13 cellular contexts compared by ENCODE assay signal in genomic region chr12:6569786-6570185, GRCh38. TPM values are rescaled to one million over a fixed set of nuclear protein-coding genes. Genes with fewer than 3 reads are reported as not detected.
DNase-seq lines count a peak whose midpoint lies in the region; ATAC-seq, FAIRE-seq and TF ChIP-seq lines count a peak whose summit lies in the region.
"Had no signal": no experiment of that assay in that cellular context is flagged by ENCODE, and none has a peak within 500 bp of the region (broad histone marks: within the 10 kb centered on the region; RNA-seq: fewer than 3 reads in every experiment).

No MANE protein-coding gene starts in this region.

- no peaks in the 10 kb centered on the region for H3K27me3 Mint-ChIP-seq in activated CD4-positive, alpha-beta T cell treated with anti-CD3 and anti-CD28 coated beads, Interleukin-2, amount 10 ng/mL, durations not matched to agents 24 days and 14 days
- no peaks in the 10 kb centered on the region for H3K27me3 Mint-ChIP-seq in osteocyte (ENCODE audit: unreplicated experiment)

- H3K23ac ChIP-seq in IMR-90 (ENCODE audit: low read depth, low read length), result no peak overlapping the region

- H4K5ac ChIP-seq in IMR-90 (ENCODE audit: low read depth, low read length), result no peak overlapping the region

- no peak overlapping the region for H3K56ac ChIP-seq in IMR-90 (ENCODE audit: extremely low read depth, insufficient read depth, low read length)

- dilution Hi-C loops in IMR-90 (cut with HindIII; ENCODE audit: low sequenced_read_pairs, unreplicated experiment), result no loop called here

- no peak for TF ChIP-seq POLR2A in IMR-90 (IDR thresholded peaks at IDR 0.05; ENCODE audit: low read depth, low read length)
- TF ChIP-seq POLR2A in K562 (conservative IDR thresholded peaks at IDR 0.05), result no peak
- TF ChIP-seq POLR2A in adrenal gland (IDR thresholded peaks at IDR 0.05), result no peak

- peaks cover 33% of the 10 kb centered on the region for H3K79me2 ChIP-seq in K562 (ENCODE audit: control insufficient read depth, insufficient read depth, low read length)

- ATAC-seq in IMR-90 (ENCODE audit: low read depth), result no peak
- ATAC-seq in K562, result no peak
- no peak for ATAC-seq in GM18868 (IDR thresholded peaks at IDR 0.05; ENCODE audit: unreplicated experiment)
- ATAC-seq: activated CD4-positive, CD25-positive, alpha-beta regulatory T cell treated with anti-CD3 and anti-CD28 coated beads, Interleukin-2, amount 50 U/mL, for 24 hours had no signal

- FAIRE-seq in K562 (lab: Jason Lieb, UNC), result no peak

- TF ChIP-seq CTCF in IMR-90 (conservative IDR thresholded peaks at IDR 0.05; ENCODE audit: low read depth, low read length), result no peak
- no peak for TF ChIP-seq CTCF in K562 (IDR thresholded peaks at IDR 0.05 in 2 of 3, conservative IDR thresholded peaks at IDR 0.05 in 1 of 3; ENCODE audit: insufficient read depth in 2 of 3, low read depth in 1 of 3, low read length in 3 of 3)
- no peak for TF ChIP-seq CTCF in osteocyte (IDR thresholded peaks at IDR 0.05)
- TF ChIP-seq CTCF in adrenal gland (IDR thresholded peaks at IDR 0.05), result no peak

- no peak overlapping the region for H3K4me3 ChIP-seq in IMR-90 (ENCODE audit: insufficient read depth, low read depth, low read length)
- H3K4me3 ChIP-seq in K562, result no peak overlapping the region
- no peak overlapping the region for H3K4me3 ChIP-seq in adrenal gland
- H3K4me3 ChIP-seq: coronary artery, esophagus muscularis mucosa, thoracic aorta had no signal

- no peak overlapping the region for H2AFZ ChIP-seq in IMR-90 (replicated peaks; ENCODE audit: low read length, poor library complexity)
- no peak overlapping the region for H2AFZ ChIP-seq in K562 (ENCODE audit: low read depth, low read length)

- H3K4me2 ChIP-seq in IMR-90 (ENCODE audit: low read depth, low read length) (no peak overlapping the region), K562 (ENCODE audit: insufficient read depth, low read length) (no peak overlapping the region)

- no peak for TF ChIP-seq EP300 in K562 (IDR thresholded peaks at IDR 0.05; ENCODE audit: low read length)

- H3K79me1 ChIP-seq in IMR-90 (ENCODE audit: low read depth in 1 of 2, low read length in 2 of 2), result peaks cover 22 to 55% of the 10 kb centered on the region in 2 experiments

- H3K18ac ChIP-seq in IMR-90 (ENCODE audit: low read depth, low read length), result no peak overlapping the region

- H3K9ac ChIP-seq in IMR-90 (ENCODE audit: low read depth, low read length) (no peak overlapping the region), K562 (ENCODE audit: insufficient read depth in 1 of 2, low read depth in 2 of 2, low read length in 2 of 2) (no peak overlapping the region)

- H3K4me1 ChIP-seq in IMR-90 (ENCODE audit: control insufficient read depth, insufficient read depth, low read length), result no peaks in the 10 kb centered on the region
- peaks cover 0 to 17% of the 10 kb centered on the region in 2 experiments; a peak in 3 of 5 replicates for H3K4me1 ChIP-seq in K562 (replicated peaks in 1 of 2; ENCODE audit: control insufficient read depth in 2 of 2, insufficient read depth in 2 of 2, low read length in 2 of 2)
- peaks cover 7 to 14% of the 10 kb centered on the region in 2 donors for H3K4me1 ChIP-seq in adrenal gland (replicated peaks in 1 of 2)

- H3K27me3 ChIP-seq in IMR-90 (ENCODE audit: control insufficient read depth, insufficient read depth, low read length), result no peaks in the 10 kb centered on the region
- no peaks in the 10 kb centered on the region for H3K27me3 ChIP-seq in K562 (ENCODE audit: control insufficient read depth in 2 of 2, insufficient read depth in 2 of 2, low read length in 2 of 2)
- H3K27me3 ChIP-seq in adrenal gland, result no peaks in the 10 kb centered on the region
- H3K27me3 ChIP-seq: esophagus muscularis mucosa had no signal

- H3K4ac ChIP-seq in IMR-90 (ENCODE audit: low read depth, low read length), result no peak overlapping the region

- intact Hi-C loops in activated CD4-positive, alpha-beta T cell treated with anti-CD3 and anti-CD28 coated beads, Interleukin-2, amount 10 ng/mL, durations not matched to agents 24 days and 14 days (cut with micrococcal nuclease), result loop anchor here (2.0 to 5.0 kb wide), 5 partner anchors 35 to 283 kb away; partner anchors contain the start of genes CDCA3, CHD4, GAPDH and ING4
- intact Hi-C loops in IMR-90 (cut with micrococcal nuclease), result no loop called here
- intact Hi-C loops in K562 (cut with micrococcal nuclease), result no loop called here
- intact Hi-C loops in adrenal gland (cut with DNase I), result loop anchor here in 1 of 2 donors (5.0 kb wide), 1 partner anchor 33 kb away; no protein-coding TSS in a partner anchor

- no peaks in the 10 kb centered on the region for H3K9me3 ChIP-seq in IMR-90 (ENCODE audit: control insufficient read depth, insufficient read depth, low read length)
- no peaks in the 10 kb centered on the region for H3K9me3 ChIP-seq in K562 (replicated peaks; ENCODE audit: control insufficient read depth, insufficient read depth, low read depth, low read length)
- no peaks in the 10 kb centered on the region for H3K9me3 ChIP-seq in adrenal gland (replicated peaks in 1 of 3)
- H3K9me3 ChIP-seq: esophagus muscularis mucosa, thoracic aorta had no signal

- in situ Hi-C loops in IMR-90 (cut with MboI; ENCODE audit: low sequenced_read_pairs) (loop anchor here (10.0 kb wide), 1 partner anchor 115 kb away; the partner anchor contains the start of gene ZNF384), K562 (cut with MboI) (no loop called here)

- no peak overlapping the region for H2AK5ac ChIP-seq in IMR-90 (ENCODE audit: low read depth, low read length)

- H3K4me3 Mint-ChIP-seq in activated CD4-positive, alpha-beta T cell treated with anti-CD3 and anti-CD28 coated beads, Interleukin-2, amount 10 ng/mL, durations not matched to agents 24 days and 14 days, result peak overlapping the region; percentile 98
- peak overlapping the region; percentile 35 for H3K4me3 Mint-ChIP-seq in osteocyte (ENCODE audit: unreplicated experiment)

- no peak overlapping the region for H3K27ac Mint-ChIP-seq in activated CD4-positive, alpha-beta T cell treated with anti-CD3 and anti-CD28 coated beads, Interleukin-2, amount 10 ng/mL, durations not matched to agents 24 days and 14 days
- peak overlapping the region; percentile 96 for H3K27ac Mint-ChIP-seq in osteocyte (ENCODE audit: unreplicated experiment)

- 93% methylated on average over 4 of the region's 7 CpGs; no CpG with 5 or more reads in 1 of the 2 experiments for WGBS in IMR-90 (ENCODE audit: extremely low coverage in 2 of 2, insufficient read length in 1 of 2), 2 experiments
- WGBS in K562 (ENCODE audit: insufficient coverage, low coverage, missing lambda C conversion rate), result 95% methylated on average over 7 of the region's 7 CpGs
- 61 to 75% (median 67%) methylated on average over 7 of the region's 7 CpGs for WGBS in adrenal gland, 4 donors

- peaks cover 73% of the 10 kb centered on the region for H3K36me3 Mint-ChIP-seq in activated CD4-positive, alpha-beta T cell treated with anti-CD3 and anti-CD28 coated beads, Interleukin-2, amount 10 ng/mL, durations not matched to agents 24 days and 14 days (ENCODE audit: low read depth)
- peaks cover 48% of the 10 kb centered on the region for H3K36me3 Mint-ChIP-seq in osteocyte (ENCODE audit: unreplicated experiment)

- CTCF ChIA-PET in IMR-90 (lab: Yijun Ruan, JAX), result interaction anchor here (1.4 kb wide), 1 partner anchor 21 kb away, joined by 4 read pairs; no protein-coding TSS in a partner anchor
- CTCF ChIA-PET in K562 (lab: Yijun Ruan, JAX; ENCODE audit: low intra/inter-chr PET ratio), result no interaction called here

- H4K20me1 ChIP-seq in IMR-90 (ENCODE audit: insufficient read depth, low read length), result peaks cover 5% of the 10 kb centered on the region
- no peaks in the 10 kb centered on the region for H4K20me1 ChIP-seq in K562 (replicated peaks; ENCODE audit: control insufficient read depth, insufficient read depth, low read length)

- no peak overlapping the region for H2BK15ac ChIP-seq in IMR-90 (ENCODE audit: low read depth, low read length)

- POLR2A ChIA-PET in IMR-90 (lab: Charles Lee; ENCODE audit: unreplicated experiment), result no interaction called here
- POLR2A ChIA-PET in K562 (lab: Yijun Ruan, JAX), result interaction anchor here (0.6 to 1.5 kb wide), 3 partner anchors 18 to 25 kb away, joined by 3 to 4 read pairs (median 3); no protein-coding TSS in a partner anchor

- no peak for DNase-seq in activated CD4-positive, alpha-beta T cell treated with anti-CD3 and anti-CD28 coated beads, Interleukin-2, amount 10 ng/mL, durations not matched to agents 24 days and 14 days
- DNase-seq in activated CD4-positive, alpha-beta T cell treated with anti-CD3 and anti-CD28 coated beads, Interleukin-2, amount 50 U/mL, for 48 hours, result no peak
- DNase-seq in IMR-90 (no peak), K562 (ENCODE audit: extremely low read depth in 1 of 4, low spot score in 3 of 4) (no peak), osteocyte (ENCODE audit: extremely low spot score, unreplicated experiment) (no peak), cerebellar nuclear complex (lab: John Stamatoyannopoulos, UW) (no peak), adrenal gland (no peak)
- DNase-seq: NCI-H226 had no signal

- H3K36me3 ChIP-seq in IMR-90 (ENCODE audit: control insufficient read depth, insufficient read depth, low read length) (peaks cover 44% of the 10 kb centered on the region), K562 (ENCODE audit: control insufficient read depth, insufficient read depth, low read length) (peaks cover 76% of the 10 kb centered on the region), adrenal gland (replicated peaks in 1 of 2) (peaks cover 0 to 76% of the 10 kb centered on the region in 2 donors)

- H2BK5ac ChIP-seq in IMR-90 (ENCODE audit: low read depth, low read length, poor library complexity, severe bottlenecking), result no peak overlapping the region

- peaks cover 30% of the 10 kb centered on the region for H3K4me1 Mint-ChIP-seq in activated CD4-positive, alpha-beta T cell treated with anti-CD3 and anti-CD28 coated beads, Interleukin-2, amount 10 ng/mL, durations not matched to agents 24 days and 14 days
- H3K4me1 Mint-ChIP-seq in osteocyte (ENCODE audit: unreplicated experiment), result peaks cover 22% of the 10 kb centered on the region

- H2BK20ac ChIP-seq in IMR-90 (ENCODE audit: low read depth, low read length), result no peak overlapping the region

- H3K14ac ChIP-seq in IMR-90 (replicated peaks; ENCODE audit: low read depth, low read length), result no peak overlapping the region

- H4K8ac ChIP-seq in IMR-90 (ENCODE audit: low read depth in 2 of 2, low read length in 2 of 2), result no peak overlapping the region

- peak overlapping the region; percentile 63 for H2AK9ac ChIP-seq in IMR-90 (replicated peaks; ENCODE audit: low read depth, low read length, poor library complexity)

- H4K91ac ChIP-seq in IMR-90 (ENCODE audit: insufficient read depth, low read depth, low read length), result no peak overlapping the region

- no peaks in the 10 kb centered on the region for H3K9me3 Mint-ChIP-seq in activated CD4-positive, alpha-beta T cell treated with anti-CD3 and anti-CD28 coated beads, Interleukin-2, amount 10 ng/mL, durations not matched to agents 24 days and 14 days
- no peaks in the 10 kb centered on the region for H3K9me3 Mint-ChIP-seq in osteocyte (ENCODE audit: unreplicated experiment)

- BruUV-seq in IMR-90 (replicated peaks; lab: Mats Ljungman, UMichigan) (no TSS peak), K562 (replicated peaks; lab: Mats Ljungman, UMichigan) (no TSS peak)

- H3K9me1 ChIP-seq in IMR-90 (ENCODE audit: insufficient read depth, low read length) (peaks cover 4% of the 10 kb centered on the region; the same call in 1 of the 2 replicates), K562 (ENCODE audit: control insufficient read depth, insufficient read depth, low read length) (no peaks in the 10 kb centered on the region)

- H3K27ac ChIP-seq in IMR-90 (ENCODE audit: insufficient read depth, low read length) (no peak overlapping the region), K562 (ENCODE audit: extremely low read depth, low read depth, low read length) (no peak overlapping the region), adrenal gland (no peak overlapping the region)
- H3K27ac ChIP-seq: coronary artery, thoracic aorta had no signal

- TF ChIP-seq RAD21 in IMR-90 (IDR thresholded peaks at IDR 0.05; ENCODE audit: low read length) (no peak), K562 (CRISPR knock-in tag; conservative IDR thresholded peaks at IDR 0.05 in 1 of 2, IDR thresholded peaks at IDR 0.05 in 1 of 2) (no peak)

- H2BK120ac ChIP-seq in IMR-90 (ENCODE audit: low read depth, low read length), result no peak overlapping the region

RNA-seq across cellular contexts. Expression of gene NOP2, which starts 1.7 kb away (rescaled TPM):
- 192 and 193 TPM in 2 replicates for total RNA-seq in activated CD4-positive, alpha-beta T cell treated with anti-CD3 and anti-CD28 coated beads, Interleukin-2, amount 10 ng/mL, durations not matched to agents 24 days and 14 days
- 32.5 and 35.8 TPM in 2 replicates for total RNA-seq in IMR-90 (2012; rRNA removed)
- 49.9 and 51.7 TPM in 2 replicates for polyA plus RNA-seq in IMR-90 (2012; rRNA removed)
- polyA plus RNA-seq in IMR-90 (2012; cell fraction: cytosol; rRNA removed), result 11.8 and 18.6 TPM in 2 replicates
- 170 and 206 TPM in 2 replicates for polyA plus RNA-seq in IMR-90 (2012; cell fraction: nucleus; rRNA removed; ENCODE audit: low replicate concordance)
- 199 and 304 TPM in 2 replicates for total RNA-seq in K562 (2011; cell fraction: chromatin; rRNA removed; ENCODE audit: low replicate concordance)
- total RNA-seq in K562 (2011; cell fraction: nucleolus; rRNA removed), result 156 and 172 TPM in 2 replicates
- total RNA-seq in K562 (2011; cell fraction: nucleoplasm; rRNA removed), result 135 and 147 TPM in 2 replicates
- 55.4 and 70.8 TPM in 2 replicates for total RNA-seq in K562 (2014; rRNA removed)
- total RNA-seq in K562 (2014; rRNA removed; fragmentation: Illumina TruSeq; extraction: Trizol), result 53.2 and 54.4 TPM in 2 replicates
- total RNA-seq in K562 (2015; rRNA removed; fragmentation: Illumina TruSeq; extraction: Trizol), result 60.6 and 61.9 TPM in 2 replicates
- 77.2 and 77.6 TPM in 2 replicates for total RNA-seq in K562 (2021)
- 74.7 and 93.6 TPM in 2 replicates for polyA plus RNA-seq in K562 (2011; rRNA removed)
- 29.0 and 33.7 TPM in 2 replicates for polyA plus RNA-seq in K562 (2011; cell fraction: cytosol; rRNA removed)
- 248 and 319 TPM in 2 replicates for polyA plus RNA-seq in K562 (2011; cell fraction: nucleus; rRNA removed)
- polyA plus RNA-seq in K562 (2012), result 37.5 and 55.6 TPM in 2 replicates
- 67.5 and 97.7 TPM in 2 replicates for polyA plus RNA-seq in K562 (2014; fragmentation: Illumina TruSeq; extraction: Trizol)
- 10 to 100 TPM; 19.0 to 37.2 TPM for polyA plus RNA-seq in K562 (2014; fragmentation: Nextera tagmentation; extraction: Ambion mirVana)
- polyA plus RNA-seq in K562 (2014; rRNA removed), result 86.3 and 92.2 TPM in 2 replicates
- polyA minus RNA-seq in K562 (2011; rRNA and poly(A)+ RNA removed), result 32.7 and 42.8 TPM in 2 replicates
- 26.4 and 38.0 TPM in 2 replicates for polyA minus RNA-seq in K562 (2011; cell fraction: cytosol; rRNA and poly(A)+ RNA removed)
- polyA minus RNA-seq in K562 (2011; cell fraction: nucleus; rRNA and poly(A)+ RNA removed), result 40.7 and 56.9 TPM in 2 replicates
- 32.5 and 34.5 TPM in 2 replicates for total RNA-seq in osteocyte
- 10 to 100 TPM in 7 of 8 donors, 1 to 10 TPM in 1; 7.7 to 34.7 (median 25.1) TPM for total RNA-seq in adrenal gland
- 10 to 100 TPM; 43.2 to 95.5 (median 63.8) TPM for polyA plus RNA-seq in adrenal gland

RNA-seq across cellular contexts. Expression of gene IFFO1, which starts 13.9 kb away (rescaled TPM):
- 16.0 and 16.9 TPM in 2 replicates for total RNA-seq in activated CD4-positive, alpha-beta T cell treated with anti-CD3 and anti-CD28 coated beads, Interleukin-2, amount 10 ng/mL, durations not matched to agents 24 days and 14 days
- total RNA-seq in IMR-90 (2012; rRNA removed), result 5.6 and 5.8 TPM in 2 replicates
- 35.1 and 37.8 TPM in 2 replicates for polyA plus RNA-seq in IMR-90 (2012; rRNA removed)
- 30.6 and 33.4 TPM in 2 replicates for polyA plus RNA-seq in IMR-90 (2012; cell fraction: cytosol; rRNA removed)
- polyA plus RNA-seq in IMR-90 (2012; cell fraction: nucleus; rRNA removed; ENCODE audit: low replicate concordance), result 194 and 345 TPM in 2 replicates
- total RNA-seq in K562 (2011; cell fraction: chromatin; rRNA removed; ENCODE audit: low replicate concordance), result 0.42 and 0.76 TPM in 2 replicates
- 0.66 and 0.83 TPM in 2 replicates for total RNA-seq in K562 (2011; cell fraction: nucleolus; rRNA removed)
- 0.23 and 0.37 TPM in 2 replicates for total RNA-seq in K562 (2011; cell fraction: nucleoplasm; rRNA removed)
- not detected in 2 replicates for total RNA-seq in K562 (2014; rRNA removed)
- total RNA-seq in K562 (2014; rRNA removed; fragmentation: Illumina TruSeq; extraction: Trizol), result not detected in 2 replicates
- total RNA-seq in K562 (2015; rRNA removed; fragmentation: Illumina TruSeq; extraction: Trizol), result 0.08 TPM in 1 of 2 replicates, not detected in the other
- total RNA-seq in K562 (2021), result 0.09 and 0.20 TPM in 2 replicates
- polyA plus RNA-seq in K562 (2011; rRNA removed), result 0.10 and 0.12 TPM in 2 replicates
- 0.09 and 0.15 TPM in 2 replicates for polyA plus RNA-seq in K562 (2011; cell fraction: cytosol; rRNA removed)
- polyA plus RNA-seq in K562 (2011; cell fraction: nucleus; rRNA removed), result 0.18 and 0.32 TPM in 2 replicates
- 0.04 and 0.10 TPM in 2 replicates for polyA plus RNA-seq in K562 (2012)
- not detected in 2 replicates for polyA plus RNA-seq in K562 (2014; fragmentation: Illumina TruSeq; extraction: Trizol)
- not detected for polyA plus RNA-seq in K562 (2014; fragmentation: Nextera tagmentation; extraction: Ambion mirVana)
- 0.03 TPM in 1 of 2 replicates, not detected in the other for polyA plus RNA-seq in K562 (2014; rRNA removed)
- 0.11 TPM in 1 of 2 replicates, not detected in the other for polyA minus RNA-seq in K562 (2011; rRNA and poly(A)+ RNA removed)
- polyA minus RNA-seq in K562 (2011; cell fraction: cytosol; rRNA and poly(A)+ RNA removed), result not detected in 2 replicates
- polyA minus RNA-seq in K562 (2011; cell fraction: nucleus; rRNA and poly(A)+ RNA removed), result 0.11 and 0.27 TPM in 2 replicates
- total RNA-seq in osteocyte, result 35.9 and 40.7 TPM in 2 replicates
- 10 to 100 TPM; 13.5 to 36.3 (median 28.5) TPM for total RNA-seq in adrenal gland
- polyA plus RNA-seq in adrenal gland, result 10 to 100 TPM in 2 of 3 donors, 1 to 10 TPM in 1; 8.7 to 91.0 (median 79.2) TPM

RNA-seq across cellular contexts. Expression of gene GAPDH, which starts 35.5 kb away (rescaled TPM):
- 4,585 and 4,599 TPM in 2 replicates for total RNA-seq in activated CD4-positive, alpha-beta T cell treated with anti-CD3 and anti-CD28 coated beads, Interleukin-2, amount 10 ng/mL, durations not matched to agents 24 days and 14 days
- 11,536 and 12,939 TPM in 2 replicates for total RNA-seq in IMR-90 (2012; rRNA removed)
- 21,893 and 22,387 TPM in 2 replicates for polyA plus RNA-seq in IMR-90 (2012; rRNA removed)
- 8,363 and 20,126 TPM in 2 replicates for polyA plus RNA-seq in IMR-90 (2012; cell fraction: cytosol; rRNA removed)
- polyA plus RNA-seq in IMR-90 (2012; cell fraction: nucleus; rRNA removed; ENCODE audit: low replicate concordance), result 5,196 and 8,980 TPM in 2 replicates
- 324 and 835 TPM in 2 replicates for total RNA-seq in K562 (2011; cell fraction: chromatin; rRNA removed; ENCODE audit: low replicate concordance)
- 1,325 and 1,372 TPM in 2 replicates for total RNA-seq in K562 (2011; cell fraction: nucleolus; rRNA removed)
- total RNA-seq in K562 (2011; cell fraction: nucleoplasm; rRNA removed), result 1,230 and 2,004 TPM in 2 replicates
- 3,419 and 4,659 TPM in 2 replicates for total RNA-seq in K562 (2014; rRNA removed)
- 1,716 and 2,206 TPM in 2 replicates for total RNA-seq in K562 (2014; rRNA removed; fragmentation: Illumina TruSeq; extraction: Trizol)
- total RNA-seq in K562 (2015; rRNA removed; fragmentation: Illumina TruSeq; extraction: Trizol), result 2,578 and 2,581 TPM in 2 replicates
- total RNA-seq in K562 (2021), result 2,702 and 2,817 TPM in 2 replicates
- 6,793 and 8,605 TPM in 2 replicates for polyA plus RNA-seq in K562 (2011; rRNA removed)
- 11,989 and 13,919 TPM in 2 replicates for polyA plus RNA-seq in K562 (2011; cell fraction: cytosol; rRNA removed)
- polyA plus RNA-seq in K562 (2011; cell fraction: nucleus; rRNA removed), result 3,294 and 3,587 TPM in 2 replicates
- polyA plus RNA-seq in K562 (2012), result 3,686 and 3,892 TPM in 2 replicates
- 5,553 and 5,658 TPM in 2 replicates for polyA plus RNA-seq in K562 (2014; fragmentation: Illumina TruSeq; extraction: Trizol)
- polyA plus RNA-seq in K562 (2014; fragmentation: Nextera tagmentation; extraction: Ambion mirVana), result 1,000 to 10,000 TPM; 5,813 to 6,029 TPM
- 3,855 and 4,217 TPM in 2 replicates for polyA plus RNA-seq in K562 (2014; rRNA removed)
- 4,964 and 5,506 TPM in 2 replicates for polyA minus RNA-seq in K562 (2011; rRNA and poly(A)+ RNA removed)
- polyA minus RNA-seq in K562 (2011; cell fraction: cytosol; rRNA and poly(A)+ RNA removed), result 4,077 and 4,335 TPM in 2 replicates
- polyA minus RNA-seq in K562 (2011; cell fraction: nucleus; rRNA and poly(A)+ RNA removed), result 565 and 1,075 TPM in 2 replicates
- 1,754 and 1,775 TPM in 2 replicates for total RNA-seq in osteocyte
- 1,000 to 10,000 TPM; 1,734 to 3,209 (median 2,207) TPM for total RNA-seq in adrenal gland
- 1,000 to 10,000 TPM; 1,816 to 4,338 (median 3,953) TPM for polyA plus RNA-seq in adrenal gland

RNA-seq across cellular contexts. Expression of gene CHD4, which starts 37.4 kb away (rescaled TPM):
- total RNA-seq in activated CD4-positive, alpha-beta T cell treated with anti-CD3 and anti-CD28 coated beads, Interleukin-2, amount 10 ng/mL, durations not matched to agents 24 days and 14 days, result 356 and 363 TPM in 2 replicates
- 262 and 279 TPM in 2 replicates for total RNA-seq in IMR-90 (2012; rRNA removed)
- 99.8 and 116 TPM in 2 replicates for polyA plus RNA-seq in IMR-90 (2012; rRNA removed)
- 56.6 and 65.1 TPM in 2 replicates for polyA plus RNA-seq in IMR-90 (2012; cell fraction: cytosol; rRNA removed)
- polyA plus RNA-seq in IMR-90 (2012; cell fraction: nucleus; rRNA removed; ENCODE audit: low replicate concordance), result 126 and 164 TPM in 2 replicates
- total RNA-seq in K562 (2011; cell fraction: chromatin; rRNA removed; ENCODE audit: low replicate concordance), result 526 and 534 TPM in 2 replicates
- total RNA-seq in K562 (2011; cell fraction: nucleolus; rRNA removed), result 244 and 272 TPM in 2 replicates
- 296 and 379 TPM in 2 replicates for total RNA-seq in K562 (2011; cell fraction: nucleoplasm; rRNA removed)
- 392 and 404 TPM in 2 replicates for total RNA-seq in K562 (2014; rRNA removed)
- 231 and 265 TPM in 2 replicates for total RNA-seq in K562 (2014; rRNA removed; fragmentation: Illumina TruSeq; extraction: Trizol)
- 271 and 272 TPM in 2 replicates for total RNA-seq in K562 (2015; rRNA removed; fragmentation: Illumina TruSeq; extraction: Trizol)
- 353 and 384 TPM in 2 replicates for total RNA-seq in K562 (2021)
- polyA plus RNA-seq in K562 (2011; rRNA removed), result 119 and 126 TPM in 2 replicates
- polyA plus RNA-seq in K562 (2011; cell fraction: cytosol; rRNA removed), result 151 and 165 TPM in 2 replicates
- polyA plus RNA-seq in K562 (2011; cell fraction: nucleus; rRNA removed), result 184 and 336 TPM in 2 replicates
- polyA plus RNA-seq in K562 (2012), result 162 and 218 TPM in 2 replicates
- polyA plus RNA-seq in K562 (2014; fragmentation: Illumina TruSeq; extraction: Trizol), result 346 and 375 TPM in 2 replicates
- polyA plus RNA-seq in K562 (2014; fragmentation: Nextera tagmentation; extraction: Ambion mirVana), result 10 to 100 TPM; 82.1 to 90.3 TPM
- 211 and 214 TPM in 2 replicates for polyA plus RNA-seq in K562 (2014; rRNA removed)
- polyA minus RNA-seq in K562 (2011; rRNA and poly(A)+ RNA removed), result 272 and 274 TPM in 2 replicates
- polyA minus RNA-seq in K562 (2011; cell fraction: cytosol; rRNA and poly(A)+ RNA removed), result 222 and 251 TPM in 2 replicates
- polyA minus RNA-seq in K562 (2011; cell fraction: nucleus; rRNA and poly(A)+ RNA removed), result 81.5 and 99.4 TPM in 2 replicates
- 348 and 351 TPM in 2 replicates for total RNA-seq in osteocyte
- total RNA-seq in adrenal gland, result 100 to 1,000 TPM; 216 to 307 (median 248) TPM
- polyA plus RNA-seq in adrenal gland, result 100 to 1,000 TPM; 152 to 505 (median 284) TPM
